In genomic region chr9:125428515-125429467, GRCh38 we compare ENCODE assay signal across 1 cellular context.
TF ChIP-seq lines count a peak whose summit lies in the region.

No MANE protein-coding gene starts in this region.

TF ChIP-seq in HEK293T, 16 proteins besides CTCF, POLR2A, EP300 and RAD21 (continued from another document):
- TF ChIP-seq, protein P1, sequence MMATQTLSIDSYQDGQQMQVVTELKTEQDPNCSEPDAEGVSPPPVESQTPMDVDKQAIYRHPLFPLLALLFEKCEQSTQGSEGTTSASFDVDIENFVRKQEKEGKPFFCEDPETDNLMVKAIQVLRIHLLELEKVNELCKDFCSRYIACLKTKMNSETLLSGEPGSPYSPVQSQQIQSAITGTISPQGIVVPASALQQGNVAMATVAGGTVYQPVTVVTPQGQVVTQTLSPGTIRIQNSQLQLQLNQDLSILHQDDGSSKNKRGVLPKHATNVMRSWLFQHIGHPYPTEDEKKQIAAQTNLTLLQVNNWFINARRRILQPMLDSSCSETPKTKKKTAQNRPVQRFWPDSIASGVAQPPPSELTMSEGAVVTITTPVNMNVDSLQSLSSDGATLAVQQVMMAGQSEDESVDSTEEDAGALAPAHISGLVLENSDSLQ (IDR thresholded peaks at IDR 0.05): no peak
- TF ChIP-seq NFRKB (IDR thresholded peaks at IDR 0.05) (no peak), BHLHE40 (IDR thresholded peaks at IDR 0.05; ENCODE audit: borderline replicate concordance) (no peak), ARNT (IDR thresholded peaks at IDR 0.05) (no peak), ELF4 (IDR thresholded peaks at IDR 0.05) (no peak), TARDBP (IDR thresholded peaks at IDR 0.05) (no peak), SUZ12 (IDR thresholded peaks at IDR 0.05) (no peak), LEF1 (IDR thresholded peaks at IDR 0.05; ENCODE audit: borderline replicate concordance) (no peak), L3MBTL2 (conservative IDR thresholded peaks at IDR 0.05) (no peak), HDGF (IDR thresholded peaks at IDR 0.05; ENCODE audit: borderline replicate concordance) (no peak), FOXA1 (IDR thresholded peaks at IDR 0.05) (no peak), ZNF384 (IDR thresholded peaks at IDR 0.05) (no peak), SP1 (IDR thresholded peaks at IDR 0.05) (no peak)
